ENCODE assay signal across 1 cellular context in the genomic region with DNA sequence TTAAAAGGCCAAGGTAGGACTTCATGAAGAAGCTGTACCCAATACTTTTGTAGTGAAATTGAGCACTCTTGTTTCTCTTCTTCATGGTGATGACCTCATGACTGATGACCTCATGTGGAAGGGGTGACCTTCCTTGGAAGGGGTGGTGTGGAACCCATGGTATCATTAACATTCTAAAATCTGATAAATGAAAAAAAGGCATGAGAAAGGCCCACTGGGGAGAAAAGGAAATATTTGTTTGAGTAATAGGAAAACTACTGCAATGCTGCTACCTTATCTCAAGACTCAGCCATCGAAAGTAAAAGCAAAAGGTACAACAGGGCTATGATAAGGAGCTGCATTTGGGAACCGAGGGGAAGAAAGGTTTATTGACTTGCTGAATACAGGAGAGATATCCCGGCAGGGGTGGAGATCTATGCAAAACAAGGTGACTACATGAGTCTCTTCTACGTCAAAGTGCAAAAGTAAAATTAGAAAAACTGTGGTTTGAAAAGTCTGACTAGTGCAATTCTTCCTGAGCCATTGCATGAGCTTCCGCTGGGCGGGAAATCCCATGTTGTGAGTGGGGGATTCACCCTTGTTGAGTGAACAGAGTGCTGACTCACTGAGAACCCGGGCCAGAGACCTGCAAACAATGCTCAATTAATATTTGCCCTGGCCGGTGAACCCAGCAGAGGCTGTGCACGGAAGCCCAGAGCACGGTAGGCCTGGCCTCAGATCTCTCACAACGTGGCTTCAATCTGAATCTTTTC.
TF ChIP-seq lines count a peak whose summit lies in the region.

No MANE protein-coding gene starts in this region.

TF ChIP-seq in HepG2, 621 proteins besides CTCF, POLR2A, EP300 and RAD21 (continued from another document and continues in another):
- TF ChIP-seq, protein P1, sequence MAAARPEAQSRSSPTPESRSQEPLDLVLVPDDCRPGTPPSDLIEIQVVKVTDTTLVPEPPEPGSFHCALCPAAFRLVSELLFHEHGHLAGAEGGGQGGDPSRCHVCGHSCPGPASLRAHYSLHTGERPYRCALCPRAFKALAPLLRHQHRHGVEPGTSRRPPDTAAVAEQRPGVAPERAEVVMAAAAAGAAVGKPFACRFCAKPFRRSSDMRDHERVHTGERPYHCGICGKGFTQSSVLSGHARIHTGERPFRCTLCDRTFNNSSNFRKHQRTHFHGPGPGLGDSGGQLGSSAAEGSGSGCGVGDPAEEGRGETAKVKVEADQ (CRISPR knock-in tag; IDR thresholded peaks at IDR 0.05; ENCODE audit: borderline replicate concordance) = peak; percentile 43; the same call in 1 of the 2 replicates
- TF ChIP-seq ZMYM2 (CRISPR knock-in tag; IDR thresholded peaks at IDR 0.05) = peak; percentile 90
- peak; percentile 72; the same call in 1 of the 2 replicates for TF ChIP-seq HBP1 (CRISPR knock-in tag; IDR thresholded peaks at IDR 0.05; ENCODE audit: low read depth)
- TF ChIP-seq, protein P2, sequence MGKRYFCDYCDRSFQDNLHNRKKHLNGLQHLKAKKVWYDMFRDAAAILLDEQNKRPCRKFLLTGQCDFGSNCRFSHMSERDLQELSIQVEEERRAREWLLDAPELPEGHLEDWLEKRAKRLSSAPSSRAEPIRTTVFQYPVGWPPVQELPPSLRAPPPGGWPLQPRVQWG (CRISPR knock-in tag; IDR thresholded peaks at IDR 0.05; ENCODE audit: borderline replicate concordance, low read depth) = no peak
- TF ChIP-seq IRX3 (CRISPR knock-in tag; IDR thresholded peaks at IDR 0.05; ENCODE audit: borderline replicate concordance, low read depth) = 0 out of 2 replicates have a peak, but pooled peaks have one; percentile 30
- TF ChIP-seq ZBTB33 (CRISPR knock-in tag; IDR thresholded peaks at IDR 0.05) = peak; percentile 55; the same call in 1 of the 2 replicates
- peak; percentile 89 for TF ChIP-seq HNF1B (CRISPR knock-in tag; IDR thresholded peaks at IDR 0.05)
- TF ChIP-seq, protein P3, sequence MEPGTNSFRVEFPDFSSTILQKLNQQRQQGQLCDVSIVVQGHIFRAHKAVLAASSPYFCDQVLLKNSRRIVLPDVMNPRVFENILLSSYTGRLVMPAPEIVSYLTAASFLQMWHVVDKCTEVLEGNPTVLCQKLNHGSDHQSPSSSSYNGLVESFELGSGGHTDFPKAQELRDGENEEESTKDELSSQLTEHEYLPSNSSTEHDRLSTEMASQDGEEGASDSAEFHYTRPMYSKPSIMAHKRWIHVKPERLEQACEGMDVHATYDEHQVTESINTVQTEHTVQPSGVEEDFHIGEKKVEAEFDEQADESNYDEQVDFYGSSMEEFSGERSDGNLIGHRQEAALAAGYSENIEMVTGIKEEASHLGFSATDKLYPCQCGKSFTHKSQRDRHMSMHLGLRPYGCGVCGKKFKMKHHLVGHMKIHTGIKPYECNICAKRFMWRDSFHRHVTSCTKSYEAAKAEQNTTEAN (CRISPR knock-in tag; conservative IDR thresholded peaks at IDR 0.05) = peak; percentile 94
- TF ChIP-seq SP2 (CRISPR knock-in tag; IDR thresholded peaks at IDR 0.05) = no peak
- TF ChIP-seq ZNF570 (CRISPR knock-in tag; IDR thresholded peaks at IDR 0.05; ENCODE audit: borderline replicate concordance) = no peak
- TF ChIP-seq LRRFIP1 (CRISPR knock-in tag; conservative IDR thresholded peaks at IDR 0.05) = no peak
- peak; percentile 97 for TF ChIP-seq ZNF607 (CRISPR knock-in tag; IDR thresholded peaks at IDR 0.05; ENCODE audit: borderline replicate concordance)
- TF ChIP-seq ZNF83 (CRISPR knock-in tag; IDR thresholded peaks at IDR 0.05; ENCODE audit: borderline replicate concordance) = peak; percentile 82; the same call in 1 of the 2 replicates
- TF ChIP-seq SMAD9 (CRISPR knock-in tag; IDR thresholded peaks at IDR 0.05) = no peak
- TF ChIP-seq, protein P4, sequence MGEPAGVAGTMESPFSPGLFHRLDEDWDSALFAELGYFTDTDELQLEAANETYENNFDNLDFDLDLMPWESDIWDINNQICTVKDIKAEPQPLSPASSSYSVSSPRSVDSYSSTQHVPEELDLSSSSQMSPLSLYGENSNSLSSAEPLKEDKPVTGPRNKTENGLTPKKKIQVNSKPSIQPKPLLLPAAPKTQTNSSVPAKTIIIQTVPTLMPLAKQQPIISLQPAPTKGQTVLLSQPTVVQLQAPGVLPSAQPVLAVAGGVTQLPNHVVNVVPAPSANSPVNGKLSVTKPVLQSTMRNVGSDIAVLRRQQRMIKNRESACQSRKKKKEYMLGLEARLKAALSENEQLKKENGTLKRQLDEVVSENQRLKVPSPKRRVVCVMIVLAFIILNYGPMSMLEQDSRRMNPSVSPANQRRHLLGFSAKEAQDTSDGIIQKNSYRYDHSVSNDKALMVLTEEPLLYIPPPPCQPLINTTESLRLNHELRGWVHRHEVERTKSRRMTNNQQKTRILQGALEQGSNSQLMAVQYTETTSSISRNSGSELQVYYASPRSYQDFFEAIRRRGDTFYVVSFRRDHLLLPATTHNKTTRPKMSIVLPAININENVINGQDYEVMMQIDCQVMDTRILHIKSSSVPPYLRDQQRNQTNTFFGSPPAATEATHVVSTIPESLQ (CRISPR knock-in tag; conservative IDR thresholded peaks at IDR 0.05) = 0 out of 2 replicates have a peak, but pooled peaks have one; percentile 83
- TF ChIP-seq U2AF1 (optimal IDR thresholded peaks at IDR 0.05; ENCODE audit: low read depth, low read length) = no peak
- no peak for TF ChIP-seq ZEB1 (IDR thresholded peaks at IDR 0.05; ENCODE audit: insufficient replicate concordance, low read depth)
- TF ChIP-seq NKX3-1 (CRISPR knock-in tag; IDR thresholded peaks at IDR 0.05) = peak; percentile 98
- TF ChIP-seq JUNB (CRISPR knock-in tag; IDR thresholded peaks at IDR 0.05; ENCODE audit: borderline replicate concordance) = no peak
- TF ChIP-seq UBTF (CRISPR knock-in tag; IDR thresholded peaks at IDR 0.05) = 0 out of 2 replicates have a peak, but pooled peaks have one; percentile 22
- no peak for TF ChIP-seq ZNF20 (CRISPR knock-in tag; IDR thresholded peaks at IDR 0.05)
- TF ChIP-seq SOX5 (CRISPR knock-in tag; IDR thresholded peaks at IDR 0.05; ENCODE audit: borderline replicate concordance) = peak; percentile 86
- TF ChIP-seq, protein P5, sequence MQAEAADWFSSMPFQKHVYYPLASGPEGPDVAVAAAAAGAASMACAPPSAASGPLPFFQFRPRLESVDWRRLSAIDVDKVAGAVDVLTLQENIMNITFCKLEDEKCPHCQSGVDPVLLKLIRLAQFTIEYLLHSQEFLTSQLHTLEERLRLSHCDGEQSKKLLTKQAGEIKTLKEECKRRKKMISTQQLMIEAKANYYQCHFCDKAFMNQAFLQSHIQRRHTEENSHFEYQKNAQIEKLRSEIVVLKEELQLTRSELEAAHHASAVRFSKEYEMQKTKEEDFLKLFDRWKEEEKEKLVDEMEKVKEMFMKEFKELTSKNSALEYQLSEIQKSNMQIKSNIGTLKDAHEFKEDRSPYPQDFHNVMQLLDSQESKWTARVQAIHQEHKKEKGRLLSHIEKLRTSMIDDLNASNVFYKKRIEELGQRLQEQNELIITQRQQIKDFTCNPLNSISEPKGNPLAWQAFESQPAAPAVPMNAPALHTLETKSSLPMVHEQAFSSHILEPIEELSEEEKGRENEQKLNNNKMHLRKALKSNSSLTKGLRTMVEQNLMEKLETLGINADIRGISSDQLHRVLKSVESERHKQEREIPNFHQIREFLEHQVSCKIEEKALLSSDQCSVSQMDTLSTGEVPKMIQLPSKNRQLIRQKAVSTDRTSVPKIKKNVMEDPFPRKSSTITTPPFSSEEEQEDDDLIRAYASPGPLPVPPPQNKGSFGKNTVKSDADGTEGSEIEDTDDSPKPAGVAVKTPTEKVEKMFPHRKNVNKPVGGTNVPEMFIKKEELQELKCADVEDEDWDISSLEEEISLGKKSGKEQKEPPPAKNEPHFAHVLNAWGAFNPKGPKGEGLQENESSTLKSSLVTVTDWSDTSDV (CRISPR knock-in tag; IDR thresholded peaks at IDR 0.05) = no peak
- TF ChIP-seq BRD4 (CRISPR knock-in tag; IDR thresholded peaks at IDR 0.05) = peak; percentile 95
- peak; percentile 74 for TF ChIP-seq ZMAT3 (CRISPR knock-in tag; conservative IDR thresholded peaks at IDR 0.05)
- TF ChIP-seq ZFP37 (CRISPR knock-in tag; IDR thresholded peaks at IDR 0.05; ENCODE audit: borderline replicate concordance) = peak; percentile 83; the same call in 1 of the 2 replicates
- TF ChIP-seq TSC22D2 (CRISPR knock-in tag; IDR thresholded peaks at IDR 0.05; ENCODE audit: borderline replicate concordance) = no peak
